8 cellular contexts compared by ENCODE assay signal in the genomic region with DNA sequence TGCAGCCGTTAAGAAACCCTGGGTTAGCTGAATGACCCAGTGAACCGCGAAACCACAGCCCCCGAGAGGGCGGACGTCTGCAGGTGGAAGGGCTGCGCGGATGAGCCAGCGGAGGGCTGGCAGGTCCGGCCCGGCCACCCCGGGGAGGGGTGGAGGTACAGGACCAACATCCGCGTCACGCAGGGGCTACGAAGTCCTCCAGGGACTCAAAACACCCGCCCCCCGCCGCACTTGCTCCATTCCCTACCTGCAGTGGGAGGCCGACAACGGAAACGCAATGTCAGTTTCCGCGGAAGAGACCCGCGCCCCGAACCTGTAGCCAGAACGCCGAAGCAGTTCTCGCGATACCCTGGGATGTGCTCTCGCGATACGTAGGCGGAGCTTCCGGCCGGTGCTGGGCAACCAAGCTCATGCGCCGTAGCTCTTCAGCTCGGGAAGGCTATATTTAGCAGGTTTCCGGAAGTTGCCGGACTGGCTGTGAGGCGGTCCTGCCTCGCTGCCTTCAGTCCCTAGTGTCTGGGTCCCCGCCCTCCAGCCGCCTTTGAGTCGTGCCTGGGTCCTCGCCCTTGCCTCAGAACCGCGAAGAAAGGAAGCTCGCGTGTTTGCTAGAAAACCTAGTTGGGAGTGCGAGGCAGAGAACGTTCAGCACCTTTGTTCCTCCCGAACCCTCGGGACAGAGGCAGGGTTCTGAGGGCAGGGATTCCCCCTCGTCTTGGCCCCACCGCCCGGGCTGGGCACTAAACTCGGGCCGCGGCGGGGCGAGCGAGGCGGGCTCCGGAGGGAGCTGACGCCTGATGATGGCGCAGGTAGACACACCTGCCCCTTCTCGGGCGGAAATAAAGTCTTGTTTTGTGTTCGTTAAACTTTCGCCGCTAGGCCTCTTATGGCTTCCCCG. TPM values are rescaled to one million over a fixed set of nuclear protein-coding genes. Genes with fewer than 3 reads are reported as not detected.
A peak's percentile ranks its signal among the peaks of the same experiment; 100 is the strongest.
DNase-seq lines count a peak whose midpoint lies in the region; ATAC-seq and TF ChIP-seq lines count a peak whose summit lies in the region.

A gene with protein sequence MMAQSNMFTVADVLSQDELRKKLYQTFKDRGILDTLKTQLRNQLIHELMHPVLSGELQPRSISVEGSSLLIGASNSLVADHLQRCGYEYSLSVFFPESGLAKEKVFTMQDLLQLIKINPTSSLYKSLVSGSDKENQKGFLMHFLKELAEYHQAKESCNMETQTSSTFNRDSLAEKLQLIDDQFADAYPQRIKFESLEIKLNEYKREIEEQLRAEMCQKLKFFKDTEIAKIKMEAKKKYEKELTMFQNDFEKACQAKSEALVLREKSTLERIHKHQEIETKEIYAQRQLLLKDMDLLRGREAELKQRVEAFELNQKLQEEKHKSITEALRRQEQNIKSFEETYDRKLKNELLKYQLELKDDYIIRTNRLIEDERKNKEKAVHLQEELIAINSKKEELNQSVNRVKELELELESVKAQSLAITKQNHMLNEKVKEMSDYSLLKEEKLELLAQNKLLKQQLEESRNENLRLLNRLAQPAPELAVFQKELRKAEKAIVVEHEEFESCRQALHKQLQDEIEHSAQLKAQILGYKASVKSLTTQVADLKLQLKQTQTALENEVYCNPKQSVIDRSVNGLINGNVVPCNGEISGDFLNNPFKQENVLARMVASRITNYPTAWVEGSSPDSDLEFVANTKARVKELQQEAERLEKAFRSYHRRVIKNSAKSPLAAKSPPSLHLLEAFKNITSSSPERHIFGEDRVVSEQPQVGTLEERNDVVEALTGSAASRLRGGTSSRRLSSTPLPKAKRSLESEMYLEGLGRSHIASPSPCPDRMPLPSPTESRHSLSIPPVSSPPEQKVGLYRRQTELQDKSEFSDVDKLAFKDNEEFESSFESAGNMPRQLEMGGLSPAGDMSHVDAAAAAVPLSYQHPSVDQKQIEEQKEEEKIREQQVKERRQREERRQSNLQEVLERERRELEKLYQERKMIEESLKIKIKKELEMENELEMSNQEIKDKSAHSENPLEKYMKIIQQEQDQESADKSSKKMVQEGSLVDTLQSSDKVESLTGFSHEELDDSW (plus strand): TSS at position 471 of the 895 bp plus-strand sequence. CDS start 324 bp downstream, at position 795.
A gene (minus strand): TSS at position 343 of the 895 bp plus-strand sequence. CDS start 14,657 bp downstream, outside the sequence.

- peak within 1 kb of the TSS; percentile 98 for H3K4me3 Mint-ChIP-seq in T-helper 2 cell treated with Interferon-gamma antibody and Interleukin-4, amounts not matched to agents 5 μg/mL and 100 μg/mL, for 36 hours

- H3K36me3 ChIP-seq in ascending aorta (peaks cover under 1 to 7% of the 10 kb centered on the region in 2 donors), uterus (no peaks in the 10 kb centered on the region)

- under 1% methylated on average over 75 of the region's 75 CpGs for WGBS in right cardiac atrium

- H3K4me3 ChIP-seq in ascending aorta: peak within 1 kb of the TSS; percentile 70 to 80
- peak within 1 kb of the TSS; percentile 93 for H3K4me3 ChIP-seq in right cardiac atrium (ENCODE audit: low read length)
- H3K4me3 ChIP-seq in uterus: peak within 1 kb of the TSS; percentile 60 to 61

- peak; percentile 94 for TF ChIP-seq POLR2A in uterus (IDR thresholded peaks at IDR 0.05)

- no peaks in the 10 kb centered on the region for H3K9me3 ChIP-seq in ascending aorta
- no peaks in the 10 kb centered on the region for H3K9me3 ChIP-seq in right cardiac atrium (ENCODE audit: control insufficient read depth, low read length)
- no peaks in the 10 kb centered on the region for H3K9me3 ChIP-seq in uterus

- intact Hi-C loops in ascending aorta (cut with DNase I): loop anchor here (1.0 to 5.0 kb wide), 3 partner anchors 46 to 762 kb away; a partner anchor contains a TSS
- intact Hi-C loops in right cardiac atrium (cut with DNase I): loop anchor here in 2 of 4 donors (10.0 kb wide), 2 partner anchors 70 to 80 kb away; a partner anchor contains a TSS
- intact Hi-C loops in uterus (cut with DNase I; ENCODE audit: low total_unique reads): loop anchor here (10.0 kb wide), 1 partner anchor 50 kb away; a partner anchor contains a TSS

- H3K27ac ChIP-seq in ascending aorta: peak within 1 kb of the TSS; percentile 82 to 84
- H3K27ac ChIP-seq in right cardiac atrium (ENCODE audit: low read length): peak within 1 kb of the TSS; percentile 97
- peak within 1 kb of the TSS; percentile 83 to 87 for H3K27ac ChIP-seq in uterus

- peak within 1 kb of the TSS; percentile 96 for H3K27ac Mint-ChIP-seq in T-helper 2 cell treated with Interferon-gamma antibody and Interleukin-4, amounts not matched to agents 5 μg/mL and 100 μg/mL, for 36 hours

- peak; percentile 85 to 88 for DNase-seq in NCI-H1930 (lab: John Stamatoyannopoulos, UW)
- peak; percentile 87 for DNase-seq in T-helper 2 cell treated with Interferon-gamma antibody and Interleukin-4, amounts not matched to agents 5 μg/mL and 100 μg/mL, for 36 hours (ENCODE audit: low spot score)
- DNase-seq in ascending aorta (ENCODE audit: low spot score in 2 of 2): peak; percentile 82 to 98
- DNase-seq in right cardiac atrium: peak; percentile 92 to 95 (median 95)
- peak; percentile 80 for DNase-seq in pulmonary artery endothelial cell (ENCODE audit: low read depth, low spot score)
- DNase-seq in uterus: peak; percentile 94 to 95

- TF ChIP-seq CTCF in ascending aorta (IDR thresholded peaks at IDR 0.05): no peak
- TF ChIP-seq CTCF in uterus (IDR thresholded peaks at IDR 0.05): peak in 1 of 4 experiments; percentile 3

- peaks cover 29% of the 10 kb centered on the region for H3K4me1 Mint-ChIP-seq in T-helper 2 cell treated with Interferon-gamma antibody and Interleukin-4, amounts not matched to agents 5 μg/mL and 100 μg/mL, for 36 hours (ENCODE audit: low read depth)

- no peaks in the 10 kb centered on the region for H3K27me3 ChIP-seq in ascending aorta
- no peaks in the 10 kb centered on the region for H3K27me3 ChIP-seq in right cardiac atrium (ENCODE audit: control insufficient read depth, insufficient read depth)
- H3K27me3 ChIP-seq in uterus: no peaks in the 10 kb centered on the region

- H3K27me3 Mint-ChIP-seq in T-helper 2 cell treated with Interferon-gamma antibody and Interleukin-4, amounts not matched to agents 5 μg/mL and 100 μg/mL, for 36 hours (ENCODE audit: low read depth): no peaks in the 10 kb centered on the region

- H3K9me3 Mint-ChIP-seq in T-helper 2 cell treated with Interferon-gamma antibody and Interleukin-4, amounts not matched to agents 5 μg/mL and 100 μg/mL, for 36 hours: no peaks in the 10 kb centered on the region

- H3K4me1 ChIP-seq in ascending aorta: peaks cover 0 to 6% of the 10 kb centered on the region in 2 donors
- peaks cover 3% of the 10 kb centered on the region for H3K4me1 ChIP-seq in right cardiac atrium (ENCODE audit: control insufficient read depth, insufficient read depth, low read length)
- H3K4me1 ChIP-seq in uterus: no peaks in the 10 kb centered on the region

- ATAC-seq in GM18502 (IDR thresholded peaks at IDR 0.05; ENCODE audit: poor library complexity, unreplicated experiment) (peak; percentile 94), HG02970 (IDR thresholded peaks at IDR 0.05; ENCODE audit: low FRiP score, unreplicated experiment) (peak; percentile 96), right cardiac atrium (peak; percentile 100)

- H3K36me3 Mint-ChIP-seq in T-helper 2 cell treated with Interferon-gamma antibody and Interleukin-4, amounts not matched to agents 5 μg/mL and 100 μg/mL, for 36 hours (ENCODE audit: low read depth): peaks cover 33% of the 10 kb centered on the region

RNA-seq across cellular contexts. Expression of the first gene that starts in this region (rescaled TPM):
- total RNA-seq in ascending aorta (8.4 TPM), right cardiac atrium (10 to 100 TPM in 3 of 4 donors, 1 to 10 TPM in 1; 9.8 to 13.2 (median 12.7) TPM), pulmonary artery endothelial cell (5.9 and 6.7 TPM in 2 replicates), uterus (100 to 1,000 TPM in 1 of 4 donors, 10 to 100 TPM in 3; 24.1 to 172 (median 49.7) TPM)
- 11.4 TPM for polyA plus RNA-seq in right cardiac atrium

RNA-seq across cellular contexts. Expression of the second gene that starts in this region (rescaled TPM):
- 8.0 TPM for total RNA-seq in ascending aorta
- total RNA-seq in right cardiac atrium: 1 to 10 TPM; 6.4 to 8.7 (median 7.8) TPM
- 4.3 TPM for polyA plus RNA-seq in right cardiac atrium
- total RNA-seq in pulmonary artery endothelial cell: 8.6 and 10.2 TPM in 2 replicates
- 10 to 100 TPM in 3 of 4 donors, 1 to 10 TPM in 1; 5.6 to 48.0 (median 22.8) TPM for total RNA-seq in uterus

Comparison
In these comparisons a context has a peak if more than half of its experiments do, and no peak if none do; other contexts are left out.
1. Peak in every context shown above with its lines: DNase-seq, ATAC-seq, H3K4me3 ChIP-seq and H3K27ac ChIP-seq.